1 cellular context compared by ENCODE assay signal in the genomic region with DNA sequence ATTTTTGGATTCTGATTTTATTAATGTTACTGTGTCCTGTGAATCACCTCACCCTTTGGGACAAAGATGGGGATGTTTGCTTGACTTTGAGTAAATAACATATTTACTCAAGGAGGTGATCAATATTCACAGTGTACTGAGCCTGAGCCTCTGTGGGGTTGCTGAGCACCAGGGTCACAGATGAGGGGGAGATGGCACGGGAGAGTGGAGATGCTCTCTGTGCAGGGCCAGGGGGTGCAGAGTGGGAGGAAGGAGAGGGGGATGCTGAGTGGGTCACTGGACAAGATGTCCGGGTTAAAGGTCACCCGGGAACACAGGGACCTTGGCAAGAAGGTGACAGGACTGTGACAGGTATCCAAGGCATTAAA.
TF ChIP-seq lines count a peak whose summit lies in the region.

No MANE protein-coding gene starts in this region.

TF ChIP-seq in K562, 482 proteins besides CTCF, POLR2A, EP300 and RAD21:
- TF ChIP-seq KDM5B (IDR thresholded peaks at IDR 0.05; ENCODE audit: insufficient replicate concordance, low read depth, low read length) (peak; percentile 1), SRSF9 (IDR thresholded peaks at IDR 0.05; ENCODE audit: borderline replicate concordance, low read depth, low read length) (no peak), TCFL5 (CRISPR knock-in tag; conservative IDR thresholded peaks at IDR 0.05) (no peak), ZNF224 (CRISPR knock-in tag; IDR thresholded peaks at IDR 0.05) (no peak), POLR2AphosphoS5 (IDR thresholded peaks at IDR 0.05; ENCODE audit: control insufficient read depth, insufficient read depth, low read depth, low read length) (peak; percentile 6; the same call in 1 of the 2 replicates), ELF2 (CRISPR knock-in tag; IDR thresholded peaks at IDR 0.05) (0 out of 2 replicates have a peak, but pooled peaks have one; percentile 18)
